22 cellular contexts compared by ENCODE assay signal in the genomic region with DNA sequence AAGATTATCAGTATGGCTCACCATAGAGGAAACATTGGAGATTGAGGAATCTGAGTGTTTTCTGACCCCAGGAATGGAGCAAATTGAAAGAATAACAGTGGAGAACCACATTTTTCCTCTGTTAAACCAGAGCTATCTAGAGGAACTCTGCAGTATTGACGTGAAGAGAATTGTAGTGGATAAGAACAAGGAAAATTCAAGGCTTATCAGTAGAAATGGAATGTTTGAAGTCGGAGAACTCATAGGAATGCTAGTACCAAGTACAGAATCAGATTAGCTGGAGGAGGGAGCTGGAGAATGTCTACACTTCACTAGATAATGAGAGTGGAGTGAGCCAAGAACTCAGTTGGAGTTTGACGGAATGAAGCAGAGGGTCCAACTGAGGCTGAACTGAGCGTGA. TPM values are rescaled to one million over a fixed set of nuclear protein-coding genes. Genes with fewer than 3 reads are reported as not detected.
"Had no signal": no experiment of that assay in that cellular context is flagged by ENCODE, and none has a peak within 500 bp of the region (broad histone marks: within the 10 kb centered on the region; RNA-seq: fewer than 3 reads in every experiment).

No MANE protein-coding gene starts in this region.

- H3K36me3 Mint-ChIP-seq: activated naive CD8-positive, alpha-beta T cell treated with anti-CD3 and anti-CD28 coated beads for 36 hours; naive B cell; neural progenitor cell had no signal

- H3K9me3 Mint-ChIP-seq: activated B cell treated with CpG ODN at 0.5 μM for 24 hours; activated naive CD8-positive, alpha-beta T cell treated with anti-CD3 and anti-CD28 coated beads for 36 hours; neural progenitor cell had no signal

- H2AFZ ChIP-seq: neural progenitor cell had no signal

- H3K27ac ChIP-seq: esophagus muscularis mucosa, foreskin keratinocyte, left ventricle myocardium inferior, neural progenitor cell, pancreas, sigmoid colon, tibial artery, uterus had no signal

- H3K27me3 ChIP-seq: esophagus muscularis mucosa, foreskin keratinocyte, neural progenitor cell, pancreas, sigmoid colon, tibial artery, uterus had no signal

- H3K4me3 ChIP-seq: esophagus muscularis mucosa, left ventricle myocardium inferior, mucosa of descending colon, neural progenitor cell, pancreas, sigmoid colon, tibial artery, uterus had no signal

- H3K4me1 Mint-ChIP-seq: activated B cell treated with CpG ODN at 0.5 μM for 24 hours; activated naive CD8-positive, alpha-beta T cell treated with anti-CD3 and anti-CD28 coated beads for 36 hours; activated T-helper 17 cell treated with anti-CD3 and anti-CD28 coated beads, Interleukin-2, amount 50 U/mL, for 72 hours; naive B cell had no signal

- H3K4me2 ChIP-seq: neural progenitor cell had no signal

- H3K4me3 Mint-ChIP-seq: activated B cell treated with CpG ODN at 0.5 μM for 24 hours; activated CD8-positive, alpha-beta T cell treated with anti-CD3 and anti-CD28 coated beads for 36 hours; activated naive CD8-positive, alpha-beta T cell treated with anti-CD3 and anti-CD28 coated beads for 36 hours; activated T-helper 17 cell treated with anti-CD3 and anti-CD28 coated beads, Interleukin-2, amount 50 U/mL, for 72 hours; naive B cell; neural progenitor cell had no signal

- DNase-seq: activated B cell treated with CpG ODN at 0.5 μM for 24 hours; activated CD4-positive, alpha-beta T cell treated with anti-CD3 and anti-CD28 coated beads for 48 hours; activated CD8-positive, alpha-beta T cell treated with anti-CD3 and anti-CD28 coated beads for 36 hours; activated naive CD4-positive, alpha-beta T cell; activated naive CD8-positive, alpha-beta T cell treated with anti-CD3 and anti-CD28 coated beads for 36 hours; activated T-cell treated with anti-CD3 and anti-CD28 coated beads, Interleukin-2, amount 50 U/mL, for 1 hour; amygdala; effector CD8-positive, alpha-beta T cell; foreskin keratinocyte; glutamatergic neuron; left ventricle myocardium inferior; mammary epithelial cell; mucosa of descending colon; naive B cell; pancreas; sigmoid colon; stimulated activated naive CD4-positive, alpha-beta T cell; tibial artery; uterus had no signal

- H3K4me1 ChIP-seq: foreskin keratinocyte, left ventricle myocardium inferior, neural progenitor cell, pancreas, tibial artery had no signal

- H3K27ac Mint-ChIP-seq: activated B cell treated with CpG ODN at 0.5 μM for 24 hours; activated CD8-positive, alpha-beta T cell treated with anti-CD3 and anti-CD28 coated beads for 36 hours; activated naive CD8-positive, alpha-beta T cell treated with anti-CD3 and anti-CD28 coated beads for 36 hours; activated T-helper 17 cell treated with anti-CD3 and anti-CD28 coated beads, Interleukin-2, amount 50 U/mL, for 72 hours; naive B cell; neural progenitor cell had no signal

- H3K9me3 ChIP-seq: esophagus muscularis mucosa, left ventricle myocardium inferior, mucosa of descending colon, pancreas, sigmoid colon, tibial artery, uterus had no signal

- ATAC-seq: activated CD8-positive, alpha-beta T cell treated with anti-CD3 and anti-CD28 coated beads for 36 hours; activated T-helper 17 cell treated with anti-CD3 and anti-CD28 coated beads, Interleukin-2, amount 50 U/mL, for 72 hours; foreskin keratinocyte; mucosa of descending colon; pancreas had no signal

- H3K9ac ChIP-seq: neural progenitor cell had no signal

- H3K36me3 ChIP-seq: esophagus muscularis mucosa, left ventricle myocardium inferior, neural progenitor cell, pancreas, sigmoid colon, tibial artery, uterus had no signal

RNA-seq across cellular contexts. Expression of gene SNCAIP, which starts 50.3 kb away (rescaled TPM):
- total RNA-seq: activated B cell treated with CpG ODN at 0.5 μM for 24 hours; activated CD8-positive, alpha-beta T cell treated with anti-CD3 and anti-CD28 coated beads for 36 hours; activated naive CD8-positive, alpha-beta T cell treated with anti-CD3 and anti-CD28 coated beads for 36 hours; activated T-helper 17 cell treated with anti-CD3 and anti-CD28 coated beads, Interleukin-2, amount 50 U/mL, for 72 hours; foreskin keratinocyte had no signal
- polyA plus RNA-seq: mammary epithelial cell had no signal
